In the genomic region with DNA sequence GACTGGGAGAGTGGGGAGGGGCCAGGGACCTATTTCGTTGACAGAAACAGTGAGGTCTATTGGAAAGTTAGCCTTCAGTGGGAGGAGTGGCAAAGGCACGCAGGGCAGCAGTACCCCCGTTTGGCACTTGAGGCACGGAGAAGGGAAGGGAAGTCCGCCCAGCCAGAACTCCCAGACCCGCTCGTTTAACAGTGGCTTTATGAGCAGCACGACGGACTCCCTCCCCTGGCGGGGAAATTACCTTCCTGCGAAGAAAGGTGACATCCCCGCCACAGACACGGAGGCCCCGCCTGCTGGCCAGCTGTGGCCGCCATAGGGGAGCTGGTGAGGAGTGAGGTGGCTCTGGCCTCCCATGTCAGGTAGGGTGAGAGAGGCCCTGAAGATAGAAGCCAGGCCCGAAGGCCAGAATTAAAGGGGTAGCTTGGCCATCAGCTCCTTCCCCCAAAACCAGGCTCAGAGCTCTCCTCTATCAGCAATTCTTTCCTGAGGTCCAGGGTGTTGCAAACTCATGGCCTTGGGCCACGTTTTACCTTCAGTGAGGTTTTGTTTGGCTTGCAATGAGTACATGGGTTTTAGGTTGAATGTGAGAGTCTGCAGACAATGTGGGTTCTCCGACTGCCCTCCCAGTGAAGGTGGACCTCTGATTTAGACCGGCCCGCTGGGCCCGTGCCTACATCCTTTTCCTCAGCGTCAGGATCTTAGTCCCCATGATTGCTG, we compare ENCODE assay signal across 1 cellular context.
TF ChIP-seq lines count a peak whose summit lies in the region.

No MANE protein-coding gene starts in this region.

TF ChIP-seq in HepG2, 621 proteins besides CTCF, POLR2A, EP300 and RAD21 (continued from another document and continues in another):
- TF ChIP-seq, protein P1, sequence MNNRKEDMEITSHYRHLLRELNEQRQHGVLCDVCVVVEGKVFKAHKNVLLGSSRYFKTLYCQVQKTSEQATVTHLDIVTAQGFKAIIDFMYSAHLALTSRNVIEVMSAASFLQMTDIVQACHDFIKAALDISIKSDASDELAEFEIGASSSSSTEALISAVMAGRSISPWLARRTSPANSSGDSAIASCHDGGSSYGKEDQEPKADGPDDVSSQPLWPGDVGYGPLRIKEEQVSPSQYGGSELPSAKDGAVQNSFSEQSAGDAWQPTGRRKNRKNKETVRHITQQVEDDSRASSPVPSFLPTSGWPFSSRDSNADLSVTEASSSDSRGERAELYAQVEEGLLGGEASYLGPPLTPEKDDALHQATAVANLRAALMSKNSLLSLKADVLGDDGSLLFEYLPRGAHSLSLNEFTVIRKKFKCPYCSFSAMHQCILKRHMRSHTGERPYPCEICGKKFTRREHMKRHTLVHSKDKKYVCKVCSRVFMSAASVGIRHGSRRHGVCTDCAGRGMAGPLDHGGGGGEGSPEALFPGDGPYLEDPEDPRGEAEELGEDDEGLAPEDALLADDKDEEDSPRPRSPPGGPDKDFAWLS (CRISPR knock-in tag; IDR thresholded peaks at IDR 0.05; ENCODE audit: borderline replicate concordance): no peak
- TF ChIP-seq, protein P2, sequence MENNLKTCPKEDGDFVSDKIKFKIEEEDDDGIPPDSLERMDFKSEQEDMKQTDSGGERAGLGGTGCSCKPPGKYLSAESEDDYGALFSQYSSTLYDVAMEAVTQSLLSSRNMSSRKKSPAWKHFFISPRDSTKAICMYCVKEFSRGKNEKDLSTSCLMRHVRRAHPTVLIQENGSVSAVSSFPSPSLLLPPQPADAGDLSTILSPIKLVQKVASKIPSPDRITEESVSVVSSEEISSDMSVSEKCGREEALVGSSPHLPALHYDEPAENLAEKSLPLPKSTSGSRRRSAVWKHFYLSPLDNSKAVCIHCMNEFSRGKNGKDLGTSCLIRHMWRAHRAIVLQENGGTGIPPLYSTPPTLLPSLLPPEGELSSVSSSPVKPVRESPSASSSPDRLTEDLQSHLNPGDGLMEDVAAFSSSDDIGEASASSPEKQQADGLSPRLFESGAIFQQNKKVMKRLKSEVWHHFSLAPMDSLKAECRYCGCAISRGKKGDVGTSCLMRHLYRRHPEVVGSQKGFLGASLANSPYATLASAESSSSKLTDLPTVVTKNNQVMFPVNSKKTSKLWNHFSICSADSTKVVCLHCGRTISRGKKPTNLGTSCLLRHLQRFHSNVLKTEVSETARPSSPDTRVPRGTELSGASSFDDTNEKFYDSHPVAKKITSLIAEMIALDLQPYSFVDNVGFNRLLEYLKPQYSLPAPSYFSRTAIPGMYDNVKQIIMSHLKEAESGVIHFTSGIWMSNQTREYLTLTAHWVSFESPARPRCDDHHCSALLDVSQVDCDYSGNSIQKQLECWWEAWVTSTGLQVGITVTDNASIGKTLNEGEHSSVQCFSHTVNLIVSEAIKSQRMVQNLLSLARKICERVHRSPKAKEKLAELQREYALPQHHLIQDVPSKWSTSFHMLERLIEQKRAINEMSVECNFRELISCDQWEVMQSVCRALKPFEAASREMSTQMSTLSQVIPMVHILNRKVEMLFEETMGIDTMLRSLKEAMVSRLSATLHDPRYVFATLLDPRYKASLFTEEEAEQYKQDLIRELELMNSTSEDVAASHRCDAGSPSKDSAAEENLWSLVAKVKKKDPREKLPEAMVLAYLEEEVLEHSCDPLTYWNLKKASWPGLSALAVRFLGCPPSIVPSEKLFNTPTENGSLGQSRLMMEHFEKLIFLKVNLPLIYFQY (CRISPR knock-in tag; IDR thresholded peaks at IDR 0.05; ENCODE audit: borderline replicate concordance): no peak
- no peak for TF ChIP-seq ZBTB42 (CRISPR knock-in tag; IDR thresholded peaks at IDR 0.05)
- TF ChIP-seq SMC3 (IDR thresholded peaks at IDR 0.05; ENCODE audit: low read length): no peak
- TF ChIP-seq ONECUT2 (CRISPR knock-in tag; IDR thresholded peaks at IDR 0.05): no peak
- no peak for TF ChIP-seq ZNF496 (CRISPR knock-in tag; IDR thresholded peaks at IDR 0.05; ENCODE audit: insufficient replicate concordance)
- TF ChIP-seq JUND (CRISPR knock-in tag; IDR thresholded peaks at IDR 0.05): no peak
- no peak for TF ChIP-seq HES4 (CRISPR knock-in tag; IDR thresholded peaks at IDR 0.05; ENCODE audit: borderline replicate concordance)
- TF ChIP-seq ZNF749 (CRISPR knock-in tag; IDR thresholded peaks at IDR 0.05; ENCODE audit: borderline replicate concordance): no peak
- TF ChIP-seq ZMYM3 (CRISPR knock-in tag; IDR thresholded peaks at IDR 0.05): no peak
- 0 out of 2 replicates have a peak, but pooled peaks have one; percentile 29 for TF ChIP-seq ZSCAN31 (CRISPR knock-in tag; IDR thresholded peaks at IDR 0.05; ENCODE audit: low read depth)
- TF ChIP-seq YY1 (IDR thresholded peaks at IDR 0.05; ENCODE audit: insufficient read depth, insufficient replicate concordance, low read depth, low read length): peak; percentile 57
- TF ChIP-seq, protein P3, sequence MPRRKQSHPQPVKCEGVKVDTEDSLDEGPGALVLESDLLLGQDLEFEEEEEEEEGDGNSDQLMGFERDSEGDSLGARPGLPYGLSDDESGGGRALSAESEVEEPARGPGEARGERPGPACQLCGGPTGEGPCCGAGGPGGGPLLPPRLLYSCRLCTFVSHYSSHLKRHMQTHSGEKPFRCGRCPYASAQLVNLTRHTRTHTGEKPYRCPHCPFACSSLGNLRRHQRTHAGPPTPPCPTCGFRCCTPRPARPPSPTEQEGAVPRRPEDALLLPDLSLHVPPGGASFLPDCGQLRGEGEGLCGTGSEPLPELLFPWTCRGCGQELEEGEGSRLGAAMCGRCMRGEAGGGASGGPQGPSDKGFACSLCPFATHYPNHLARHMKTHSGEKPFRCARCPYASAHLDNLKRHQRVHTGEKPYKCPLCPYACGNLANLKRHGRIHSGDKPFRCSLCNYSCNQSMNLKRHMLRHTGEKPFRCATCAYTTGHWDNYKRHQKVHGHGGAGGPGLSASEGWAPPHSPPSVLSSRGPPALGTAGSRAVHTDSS (CRISPR knock-in tag; conservative IDR thresholded peaks at IDR 0.05): no peak
- TF ChIP-seq, protein P4, sequence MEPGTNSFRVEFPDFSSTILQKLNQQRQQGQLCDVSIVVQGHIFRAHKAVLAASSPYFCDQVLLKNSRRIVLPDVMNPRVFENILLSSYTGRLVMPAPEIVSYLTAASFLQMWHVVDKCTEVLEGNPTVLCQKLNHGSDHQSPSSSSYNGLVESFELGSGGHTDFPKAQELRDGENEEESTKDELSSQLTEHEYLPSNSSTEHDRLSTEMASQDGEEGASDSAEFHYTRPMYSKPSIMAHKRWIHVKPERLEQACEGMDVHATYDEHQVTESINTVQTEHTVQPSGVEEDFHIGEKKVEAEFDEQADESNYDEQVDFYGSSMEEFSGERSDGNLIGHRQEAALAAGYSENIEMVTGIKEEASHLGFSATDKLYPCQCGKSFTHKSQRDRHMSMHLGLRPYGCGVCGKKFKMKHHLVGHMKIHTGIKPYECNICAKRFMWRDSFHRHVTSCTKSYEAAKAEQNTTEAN (CRISPR knock-in tag; conservative IDR thresholded peaks at IDR 0.05): no peak
- TF ChIP-seq MAFF (IDR thresholded peaks at IDR 0.05; ENCODE audit: low read depth, low read length): no peak
- TF ChIP-seq POLR2AphosphoS5 (IDR thresholded peaks at IDR 0.05; ENCODE audit: low read depth, low read length): peak; percentile 36
- no peak for TF ChIP-seq ELF1 (CRISPR knock-in tag; IDR thresholded peaks at IDR 0.05)
- TF ChIP-seq, protein P5, sequence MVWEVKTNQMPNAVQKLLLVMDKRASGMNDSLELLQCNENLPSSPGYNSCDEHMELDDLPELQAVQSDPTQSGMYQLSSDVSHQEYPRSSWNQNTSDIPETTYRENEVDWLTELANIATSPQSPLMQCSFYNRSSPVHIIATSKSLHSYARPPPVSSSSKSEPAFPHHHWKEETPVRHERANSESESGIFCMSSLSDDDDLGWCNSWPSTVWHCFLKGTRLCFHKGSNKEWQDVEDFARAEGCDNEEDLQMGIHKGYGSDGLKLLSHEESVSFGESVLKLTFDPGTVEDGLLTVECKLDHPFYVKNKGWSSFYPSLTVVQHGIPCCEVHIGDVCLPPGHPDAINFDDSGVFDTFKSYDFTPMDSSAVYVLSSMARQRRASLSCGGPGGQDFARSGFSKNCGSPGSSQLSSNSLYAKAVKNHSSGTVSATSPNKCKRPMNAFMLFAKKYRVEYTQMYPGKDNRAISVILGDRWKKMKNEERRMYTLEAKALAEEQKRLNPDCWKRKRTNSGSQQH (CRISPR knock-in tag; IDR thresholded peaks at IDR 0.05; ENCODE audit: low read depth): no peak
- TF ChIP-seq HNRNPL (IDR thresholded peaks at IDR 0.05; ENCODE audit: low read depth, low read length): no peak
- no peak for TF ChIP-seq ARID2 (CRISPR knock-in tag; IDR thresholded peaks at IDR 0.05; ENCODE audit: borderline replicate concordance)
- TF ChIP-seq JDP2 (CRISPR knock-in tag; IDR thresholded peaks at IDR 0.05; ENCODE audit: borderline replicate concordance): no peak
- TF ChIP-seq KAT8 (CRISPR knock-in tag; IDR thresholded peaks at IDR 0.05): 0 out of 2 replicates have a peak, but pooled peaks have one; percentile 28
- TF ChIP-seq, protein P6, sequence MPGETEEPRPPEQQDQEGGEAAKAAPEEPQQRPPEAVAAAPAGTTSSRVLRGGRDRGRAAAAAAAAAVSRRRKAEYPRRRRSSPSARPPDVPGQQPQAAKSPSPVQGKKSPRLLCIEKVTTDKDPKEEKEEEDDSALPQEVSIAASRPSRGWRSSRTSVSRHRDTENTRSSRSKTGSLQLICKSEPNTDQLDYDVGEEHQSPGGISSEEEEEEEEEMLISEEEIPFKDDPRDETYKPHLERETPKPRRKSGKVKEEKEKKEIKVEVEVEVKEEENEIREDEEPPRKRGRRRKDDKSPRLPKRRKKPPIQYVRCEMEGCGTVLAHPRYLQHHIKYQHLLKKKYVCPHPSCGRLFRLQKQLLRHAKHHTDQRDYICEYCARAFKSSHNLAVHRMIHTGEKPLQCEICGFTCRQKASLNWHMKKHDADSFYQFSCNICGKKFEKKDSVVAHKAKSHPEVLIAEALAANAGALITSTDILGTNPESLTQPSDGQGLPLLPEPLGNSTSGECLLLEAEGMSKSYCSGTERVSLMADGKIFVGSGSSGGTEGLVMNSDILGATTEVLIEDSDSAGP (CRISPR knock-in tag; IDR thresholded peaks at IDR 0.05; ENCODE audit: borderline replicate concordance): no peak
- no peak for TF ChIP-seq KLF13 (CRISPR knock-in tag; IDR thresholded peaks at IDR 0.05)
- no peak for TF ChIP-seq PAF1 (CRISPR knock-in tag; IDR thresholded peaks at IDR 0.05)
- no peak for TF ChIP-seq CCAR2 (optimal IDR thresholded peaks at IDR 0.05; ENCODE audit: low read depth, low read length)
- TF ChIP-seq ZBTB20 (CRISPR knock-in tag; IDR thresholded peaks at IDR 0.05; ENCODE audit: borderline replicate concordance, low read depth): no peak
- TF ChIP-seq, protein P7, sequence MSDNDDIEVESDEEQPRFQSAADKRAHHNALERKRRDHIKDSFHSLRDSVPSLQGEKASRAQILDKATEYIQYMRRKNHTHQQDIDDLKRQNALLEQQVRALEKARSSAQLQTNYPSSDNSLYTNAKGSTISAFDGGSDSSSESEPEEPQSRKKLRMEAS (IDR thresholded peaks at IDR 0.05): peak; percentile 23; the same call in 1 of the 2 replicates
- TF ChIP-seq FOXA1 (IDR thresholded peaks at IDR 0.05): no peak
- no peak for TF ChIP-seq FOXA1 (CRISPR knock-in tag; IDR thresholded peaks at IDR 0.05)
- 0 out of 2 replicates have a peak, but pooled peaks have one; percentile 15 for TF ChIP-seq AKAP8 (CRISPR knock-in tag; IDR thresholded peaks at IDR 0.05)
- TF ChIP-seq NFIC (IDR thresholded peaks at IDR 0.05; ENCODE audit: low read length): no peak
- TF ChIP-seq FOSL2 (CRISPR knock-in tag; IDR thresholded peaks at IDR 0.05): no peak
- TF ChIP-seq RARA (CRISPR knock-in tag; IDR thresholded peaks at IDR 0.05): 0 out of 2 replicates have a peak, but pooled peaks have one; percentile 20
- TF ChIP-seq, protein P8, sequence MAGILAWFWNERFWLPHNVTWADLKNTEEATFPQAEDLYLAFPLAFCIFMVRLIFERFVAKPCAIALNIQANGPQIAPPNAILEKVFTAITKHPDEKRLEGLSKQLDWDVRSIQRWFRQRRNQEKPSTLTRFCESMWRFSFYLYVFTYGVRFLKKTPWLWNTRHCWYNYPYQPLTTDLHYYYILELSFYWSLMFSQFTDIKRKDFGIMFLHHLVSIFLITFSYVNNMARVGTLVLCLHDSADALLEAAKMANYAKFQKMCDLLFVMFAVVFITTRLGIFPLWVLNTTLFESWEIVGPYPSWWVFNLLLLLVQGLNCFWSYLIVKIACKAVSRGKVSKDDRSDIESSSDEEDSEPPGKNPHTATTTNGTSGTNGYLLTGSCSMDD (CRISPR knock-in tag; IDR thresholded peaks at IDR 0.05): no peak
- TF ChIP-seq FOXA3 (CRISPR knock-in tag; IDR thresholded peaks at IDR 0.05): no peak
- TF ChIP-seq ZNF879 (CRISPR knock-in tag; IDR thresholded peaks at IDR 0.05): no peak
- peak; percentile 35; the same call in 1 of the 2 replicates for TF ChIP-seq SPEN (CRISPR knock-in tag; IDR thresholded peaks at IDR 0.05; ENCODE audit: low read depth)
- TF ChIP-seq, protein P9, sequence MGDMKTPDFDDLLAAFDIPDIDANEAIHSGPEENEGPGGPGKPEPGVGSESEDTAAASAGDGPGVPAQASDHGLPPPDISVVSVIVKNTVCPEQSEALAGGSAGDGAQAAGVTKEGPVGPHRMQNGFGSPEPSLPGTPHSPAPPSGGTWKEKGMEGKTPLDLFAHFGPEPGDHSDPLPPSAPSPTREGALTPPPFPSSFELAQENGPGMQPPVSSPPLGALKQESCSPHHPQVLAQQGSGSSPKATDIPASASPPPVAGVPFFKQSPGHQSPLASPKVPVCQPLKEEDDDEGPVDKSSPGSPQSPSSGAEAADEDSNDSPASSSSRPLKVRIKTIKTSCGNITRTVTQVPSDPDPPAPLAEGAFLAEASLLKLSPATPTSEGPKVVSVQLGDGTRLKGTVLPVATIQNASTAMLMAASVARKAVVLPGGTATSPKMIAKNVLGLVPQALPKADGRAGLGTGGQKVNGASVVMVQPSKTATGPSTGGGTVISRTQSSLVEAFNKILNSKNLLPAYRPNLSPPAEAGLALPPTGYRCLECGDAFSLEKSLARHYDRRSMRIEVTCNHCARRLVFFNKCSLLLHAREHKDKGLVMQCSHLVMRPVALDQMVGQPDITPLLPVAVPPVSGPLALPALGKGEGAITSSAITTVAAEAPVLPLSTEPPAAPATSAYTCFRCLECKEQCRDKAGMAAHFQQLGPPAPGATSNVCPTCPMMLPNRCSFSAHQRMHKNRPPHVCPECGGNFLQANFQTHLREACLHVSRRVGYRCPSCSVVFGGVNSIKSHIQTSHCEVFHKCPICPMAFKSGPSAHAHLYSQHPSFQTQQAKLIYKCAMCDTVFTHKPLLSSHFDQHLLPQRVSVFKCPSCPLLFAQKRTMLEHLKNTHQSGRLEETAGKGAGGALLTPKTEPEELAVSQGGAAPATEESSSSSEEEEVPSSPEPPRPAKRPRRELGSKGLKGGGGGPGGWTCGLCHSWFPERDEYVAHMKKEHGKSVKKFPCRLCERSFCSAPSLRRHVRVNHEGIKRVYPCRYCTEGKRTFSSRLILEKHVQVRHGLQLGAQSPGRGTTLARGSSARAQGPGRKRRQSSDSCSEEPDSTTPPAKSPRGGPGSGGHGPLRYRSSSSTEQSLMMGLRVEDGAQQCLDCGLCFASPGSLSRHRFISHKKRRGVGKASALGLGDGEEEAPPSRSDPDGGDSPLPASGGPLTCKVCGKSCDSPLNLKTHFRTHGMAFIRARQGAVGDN (CRISPR knock-in tag; IDR thresholded peaks at IDR 0.05): peak; percentile 82
- TF ChIP-seq ELF3 (CRISPR knock-in tag; IDR thresholded peaks at IDR 0.05): peak; percentile 19; the same call in 1 of the 2 replicates
- no peak for TF ChIP-seq KDM5B (CRISPR knock-in tag; IDR thresholded peaks at IDR 0.05; ENCODE audit: borderline replicate concordance)
- no peak for TF ChIP-seq PCBP2 (optimal IDR thresholded peaks at IDR 0.05; ENCODE audit: low read depth, low read length, poor library complexity, severe bottlenecking)
- TF ChIP-seq ISL2 (CRISPR knock-in tag; IDR thresholded peaks at IDR 0.05): no peak
- TF ChIP-seq SOX6 (IDR thresholded peaks at IDR 0.05): no peak
- no peak for TF ChIP-seq SOX6 (CRISPR knock-in tag; IDR thresholded peaks at IDR 0.05)
